Comparison of ENCODE assay signal across 14 cellular contexts in the genomic region with DNA sequence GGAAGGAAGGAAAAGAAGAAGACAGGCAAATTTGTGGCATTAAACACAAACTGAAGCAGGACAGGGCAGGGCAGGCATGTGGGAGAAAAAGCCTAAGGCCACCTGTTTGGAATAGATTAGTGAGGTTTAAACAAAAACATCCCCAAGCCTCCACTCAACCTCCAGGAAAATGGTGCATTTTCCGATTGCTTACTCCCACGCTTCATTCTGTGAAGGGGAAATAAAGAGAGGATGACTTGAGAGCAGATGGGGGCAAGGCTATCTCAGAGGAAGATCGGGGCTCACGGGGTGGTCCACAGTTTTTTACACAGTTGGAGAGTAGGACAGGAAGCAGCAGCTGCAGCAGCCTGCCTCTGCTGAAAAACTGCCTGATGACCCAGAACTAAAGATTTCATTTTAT.
"Had no signal": no experiment of that assay in that cellular context is flagged by ENCODE, and none has a peak within 500 bp of the region (broad histone marks: within the 10 kb centered on the region; RNA-seq: fewer than 3 reads in every experiment).

No MANE protein-coding gene starts in this region.

- ATAC-seq: activated CD4-positive, CD25-positive, alpha-beta regulatory T cell treated with anti-CD3 and anti-CD28 coated beads, Interleukin-2, amount 50 U/mL, for 24 hours; left cardiac atrium; natural killer cell treated with Interleukin-12 subunit alpha and Interleukin-12 subunit beta and Interleukin-15 and Interleukin-18, amount 100 ng/mL, for 72 hours had no signal

- H3K4me3 ChIP-seq: esophagus muscularis mucosa, lung, ovary, skin epidermis, stomach, thoracic aorta had no signal

- H3K27ac ChIP-seq: brain microvascular endothelial cell, esophagus muscularis mucosa, ovary, skin epidermis, stomach, thoracic aorta had no signal

- H3K27me3 ChIP-seq: brain microvascular endothelial cell, esophagus muscularis mucosa, ovary, stomach had no signal

- H3K36me3 ChIP-seq: brain microvascular endothelial cell, esophagus muscularis mucosa, ovary, stomach, thoracic aorta had no signal

- H3K4me1 ChIP-seq: esophagus muscularis mucosa had no signal

- DNase-seq: activated effector memory CD4-positive, alpha-beta T cell treated with Interleukin-2 at 50 U/mL for 16 hours; activated T-cell treated with anti-CD3 and anti-CD28 coated beads, Interleukin-2, amount 50 U/mL, for 1 hour; brain microvascular endothelial cell; immature natural killer cell; left cardiac atrium; ovary; stomach; T-helper 2 cell had no signal
